Comparison of ENCODE assay signal across 1 cellular context in genomic region chr19:47512948-47513319, GRCh38.
TF ChIP-seq lines count a peak whose summit lies in the region.

No MANE protein-coding gene starts in this region.

TF ChIP-seq in GM23338, 12 proteins besides CTCF, POLR2A, EP300 and RAD21 (continued from another document):
- TF ChIP-seq REST (IDR thresholded peaks at IDR 0.05; ENCODE audit: unreplicated experiment) (no peak), POLR2AphosphoS5 (IDR thresholded peaks at IDR 0.05; ENCODE audit: low read depth) (no peak), JUNB (IDR thresholded peaks at IDR 0.05; ENCODE audit: unreplicated experiment) (no peak)
